1 cellular context compared by ENCODE assay signal in the genomic region with DNA sequence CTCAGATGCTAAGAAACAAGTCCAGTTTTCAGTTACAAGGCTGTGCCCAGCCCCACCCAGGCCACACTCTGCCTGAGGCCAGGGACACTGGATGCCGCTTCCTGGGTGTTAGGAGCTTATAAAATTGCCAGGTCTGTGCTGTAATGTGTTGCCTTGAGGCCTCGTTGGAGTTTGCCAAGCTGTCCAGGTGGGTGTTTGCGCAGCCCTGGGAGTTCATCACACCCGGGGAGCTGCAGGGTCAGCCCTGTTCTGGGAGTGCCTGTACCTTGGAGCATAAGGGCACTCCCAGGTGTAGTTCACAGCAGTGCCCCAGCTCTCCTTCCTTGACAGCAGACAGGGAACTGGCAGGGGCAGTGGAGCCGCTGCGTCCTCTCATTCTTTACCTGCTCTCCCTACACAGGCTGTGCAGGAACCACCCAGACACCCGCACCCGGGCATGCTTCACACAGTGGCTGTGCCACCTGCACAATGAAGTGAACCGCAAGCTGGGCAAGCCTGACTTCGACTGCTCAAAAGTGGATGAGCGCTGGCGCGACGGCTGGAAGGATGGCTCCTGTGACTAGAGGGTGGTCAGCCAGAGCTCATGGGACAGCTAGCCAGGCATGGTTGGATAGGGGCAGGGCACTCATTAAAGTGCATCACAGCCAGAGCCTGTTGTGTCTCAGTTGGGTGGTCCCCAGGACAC.
TF ChIP-seq lines count a peak whose summit lies in the region.

No MANE protein-coding gene starts in this region.

TF ChIP-seq in endothelial cell of umbilical vein, 7 proteins besides CTCF, POLR2A, EP300 and RAD21:
- no peak for TF ChIP-seq MYC (IDR thresholded peaks at IDR 0.05; ENCODE audit: low read depth, low read length)
- no peak for TF ChIP-seq EZH2 (IDR thresholded peaks at IDR 0.05; ENCODE audit: borderline replicate concordance, low read depth, low read length, severe bottlenecking)
- TF ChIP-seq, protein P1, sequence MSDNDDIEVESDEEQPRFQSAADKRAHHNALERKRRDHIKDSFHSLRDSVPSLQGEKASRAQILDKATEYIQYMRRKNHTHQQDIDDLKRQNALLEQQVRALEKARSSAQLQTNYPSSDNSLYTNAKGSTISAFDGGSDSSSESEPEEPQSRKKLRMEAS (IDR thresholded peaks at IDR 0.05; ENCODE audit: insufficient read depth, insufficient read length) = no peak
- TF ChIP-seq FOS (IDR thresholded peaks at IDR 0.05; ENCODE audit: borderline replicate concordance, insufficient read depth, low read length) = no peak
- no peak for TF ChIP-seq POLR2AphosphoS5 (IDR thresholded peaks at IDR 0.05; ENCODE audit: insufficient read depth, low read depth, low read length)
- TF ChIP-seq JUN (IDR thresholded peaks at IDR 0.05; ENCODE audit: borderline replicate concordance, insufficient read depth, insufficient read length, low read depth) = no peak
- TF ChIP-seq GATA2 (IDR thresholded peaks at IDR 0.05; ENCODE audit: insufficient read depth, insufficient read length, low read depth, low read length) = no peak
